In genomic region chr16:30670072-30670824, GRCh38 we compare ENCODE assay signal across 3 cellular contexts.
A peak's percentile ranks its signal among the peaks of the same experiment; 100 is the strongest.
TF ChIP-seq lines count a peak whose summit lies in the region.

No MANE protein-coding gene starts in this region.

TF ChIP-seq in A549, 52 proteins besides CTCF, POLR2A, EP300 and RAD21:
- TF ChIP-seq ZSCAN20 (CRISPR knock-in tag; IDR thresholded peaks at IDR 0.05) (no peak), NPAS2 (CRISPR knock-in tag; IDR thresholded peaks at IDR 0.05; ENCODE audit: borderline replicate concordance) (no peak), ZC3H11A (IDR thresholded peaks at IDR 0.05) (no peak), HOXB13 (CRISPR knock-in tag; IDR thresholded peaks at IDR 0.05; ENCODE audit: low read depth) (no peak), PBX3 (IDR thresholded peaks at IDR 0.05) (no peak), HMGXB4 (CRISPR knock-in tag; IDR thresholded peaks at IDR 0.05; ENCODE audit: borderline replicate concordance) (no peak), EHF (CRISPR knock-in tag; IDR thresholded peaks at IDR 0.05) (no peak), FOSB (CRISPR knock-in tag; IDR thresholded peaks at IDR 0.05) (no peak), BHLHE40 (IDR thresholded peaks at IDR 0.05; ENCODE audit: low read depth, low read length) (no peak), CBX8 (IDR thresholded peaks at IDR 0.05) (no peak), ATOH8 (CRISPR knock-in tag; IDR thresholded peaks at IDR 0.05; ENCODE audit: low read depth) (no peak), MAFK (IDR thresholded peaks at IDR 0.05; ENCODE audit: partially characterized antibody) (no peak), RCOR1 (IDR thresholded peaks at IDR 0.05; ENCODE audit: low read depth, low read length) (no peak), SREBF2 (IDR thresholded peaks at IDR 0.05) (no peak), HOXA7 (CRISPR knock-in tag; IDR thresholded peaks at IDR 0.05) (no peak)
TF ChIP-seq in A549: peak in this region for 0.

TF ChIP-seq in K562, 482 proteins besides CTCF, POLR2A, EP300 and RAD21:
- peak; percentile 43; the same call in 1 of the 2 replicates for TF ChIP-seq RBFOX2 (IDR thresholded peaks at IDR 0.05; ENCODE audit: low read depth, low read length)
- TF ChIP-seq POLR2G (IDR thresholded peaks at IDR 0.05; ENCODE audit: low read depth, low read length), result peak; percentile 59
- TF ChIP-seq NFE2 (IDR thresholded peaks at IDR 0.05; ENCODE audit: low read depth), result no peak
- TF ChIP-seq VEZF1 (CRISPR knock-in tag; IDR thresholded peaks at IDR 0.05), result 0 out of 2 replicates have a peak, but pooled peaks have one; percentile 22
TF ChIP-seq in K562: peak in this region for 3.

TF ChIP-seq in HepG2, 621 proteins besides CTCF, POLR2A, EP300 and RAD21:
- peak; percentile 55 for TF ChIP-seq RBM22 (optimal IDR thresholded peaks at IDR 0.05; ENCODE audit: low read length)
- peak; percentile 25; the same call in 1 of the 2 replicates for TF ChIP-seq NFE2L2 (IDR thresholded peaks at IDR 0.05; ENCODE audit: low read length)
- TF ChIP-seq SMC3 (IDR thresholded peaks at IDR 0.05; ENCODE audit: low read length), result no peak; the same call in 1 of the 2 replicates
- 0 out of 2 replicates have a peak, but pooled peaks have one; percentile 30 for TF ChIP-seq RBFOX2 (IDR thresholded peaks at IDR 0.05; ENCODE audit: low read depth, low read length)
- TF ChIP-seq ZBTB25 (CRISPR knock-in tag; IDR thresholded peaks at IDR 0.05), result no peak
- TF ChIP-seq POLR2G (IDR thresholded peaks at IDR 0.05; ENCODE audit: low read depth, low read length), result 0 out of 2 replicates have a peak, but pooled peaks have one; percentile 32
- TF ChIP-seq AGO2 (optimal IDR thresholded peaks at IDR 0.05; ENCODE audit: low read depth, low read length), result peak; percentile 66
- TF ChIP-seq SAP130 (CRISPR knock-in tag; IDR thresholded peaks at IDR 0.05; ENCODE audit: low read depth), result no peak
- TF ChIP-seq SOX13 (IDR thresholded peaks at IDR 0.05), result no peak
- no peak for TF ChIP-seq SOX13 (CRISPR knock-in tag; conservative IDR thresholded peaks at IDR 0.05 in 1 of 2, IDR thresholded peaks at IDR 0.05 in 1 of 2)
